16 cellular contexts compared by ENCODE assay signal in genomic region chr11:8011981-8012444, GRCh38. TPM values are rescaled to one million over a fixed set of nuclear protein-coding genes. Genes with fewer than 3 reads are reported as not detected.
A peak's percentile ranks its signal among the peaks of the same experiment; 100 is the strongest.
DNase-seq lines count a peak whose midpoint lies in the region; ATAC-seq and TF ChIP-seq lines count a peak whose summit lies in the region.
"Had no signal": no experiment of that assay in that cellular context is flagged by ENCODE, and none has a peak within 500 bp of the region (broad histone marks: within the 10 kb centered on the region; RNA-seq: fewer than 3 reads in every experiment).

No MANE protein-coding gene starts in this region.

- peaks cover 9% of the 10 kb centered on the region for H3K4me1 ChIP-seq in mammary epithelial cell (ENCODE audit: insufficient read depth, low read length)

- DNase-seq in AG08395 (ENCODE audit: low spot score) (peak; percentile 88), HCEC 1CT (peak; percentile 84), mammary epithelial cell (peak; percentile 83), kidney glomerular epithelial cell (lab: John Stamatoyannopoulos, UW) (peak; percentile 98), SK-N-DZ (ENCODE audit: low spot score) (no peak)
- no peak for DNase-seq in activated effector memory CD4-positive, alpha-beta T cell treated with Interleukin-2 at 50 U/mL for 16 hours
- DNase-seq: activated naive CD8-positive, alpha-beta T cell treated with anti-CD3 and anti-CD28 coated beads for 36 hours; naive thymus-derived CD8-positive, alpha-beta T cell; NCI-H1694; small intestine; T-helper 17 cell; trophoblast cell had no signal

- CTCF ChIA-PET in mammary epithelial cell (lab: Charles Lee; ENCODE audit: low non-redundant PET) = no interaction called here

- no peak for TF ChIP-seq CTCF in mammary epithelial cell (conservative IDR thresholded peaks at IDR 0.05 in 1 of 2, IDR thresholded peaks at IDR 0.05 in 1 of 2; ENCODE audit: extremely low read depth in 1 of 2, insufficient read depth in 1 of 2, low read depth in 1 of 2, low read length in 2 of 2)

- in situ Hi-C loops in mammary epithelial cell (cut with MboI; ENCODE audit: low sequenced_read_pairs in 2 of 2) = no loop called here

- no peaks in the 10 kb centered on the region for H3K27me3 ChIP-seq in mammary epithelial cell (ENCODE audit: insufficient read depth, low read length)

- no peak overlapping the region for H3K4me3 ChIP-seq in mammary epithelial cell (replicated peaks in 1 of 3; ENCODE audit: insufficient read depth in 1 of 3, low read depth in 2 of 3, low read length in 3 of 3)
- H3K4me3 ChIP-seq: BLaER1 treated with 17β-estradiol and CSF1 and Interleukin-3, amounts not matched to agents 10 nM and 100 nM had no signal

- WGBS in mammary epithelial cell (ENCODE audit: low coverage, missing lambda C conversion rate) = 17% methylated on average over 3 of the region's 4 CpGs

- H3K9ac ChIP-seq in mammary epithelial cell (ENCODE audit: insufficient read depth, low read length) = no peak overlapping the region
- H3K9ac ChIP-seq: BLaER1 treated with 17β-estradiol and CSF1 and Interleukin-3, amounts not matched to agents 10 nM and 100 nM had no signal

- no peaks in the 10 kb centered on the region for H4K20me1 ChIP-seq in mammary epithelial cell (ENCODE audit: insufficient read depth, low read length)
- H4K20me1 ChIP-seq: BLaER1 treated with 17β-estradiol and CSF1 and Interleukin-3, amounts not matched to agents 10 nM and 100 nM had no signal

- no peaks in the 10 kb centered on the region for H3K79me2 ChIP-seq in mammary epithelial cell (ENCODE audit: insufficient read depth, low read length)

- no peak for ATAC-seq in HG02763 (IDR thresholded peaks at IDR 0.05; ENCODE audit: unreplicated experiment)
- ATAC-seq in HG02623 (IDR thresholded peaks at IDR 0.05; ENCODE audit: unreplicated experiment) = no peak
- ATAC-seq: naive thymus-derived CD8-positive, alpha-beta T cell; T-helper 17 cell had no signal

- no peak overlapping the region for H3K4me2 ChIP-seq in mammary epithelial cell (ENCODE audit: insufficient read depth, low read depth, low read length)

- BruUV-seq in mammary epithelial cell (replicated peaks; lab: Mats Ljungman, UMichigan) = no TSS peak

- no peaks in the 10 kb centered on the region for H3K36me3 ChIP-seq in mammary epithelial cell (ENCODE audit: insufficient read depth, low read length)
- H3K36me3 ChIP-seq: BLaER1 treated with 17β-estradiol and CSF1 and Interleukin-3, amounts not matched to agents 10 nM and 100 nM had no signal

- H2AFZ ChIP-seq in mammary epithelial cell (ENCODE audit: low read depth, low read length) = no peak overlapping the region

- no peaks in the 10 kb centered on the region for H3K9me3 ChIP-seq in mammary epithelial cell (replicated peaks; ENCODE audit: insufficient read depth, low read length)
- H3K9me3 ChIP-seq: BLaER1 treated with 17β-estradiol and CSF1 and Interleukin-3, amounts not matched to agents 10 nM and 100 nM had no signal

- intact Hi-C loops in mammary epithelial cell (cut with micrococcal nuclease) = no loop called here

- H3K27ac ChIP-seq in mammary epithelial cell (ENCODE audit: insufficient read depth, low read depth, low read length) = no peak overlapping the region

- dilution Hi-C loops in mammary epithelial cell (cut with HindIII; ENCODE audit: low sequenced_read_pairs) = no loop called here

RNA-seq across cellular contexts. Expression of gene EIF3F, which starts 24.9 kb away (rescaled TPM):
- total RNA-seq in mammary epithelial cell = 100 to 1,000 TPM; 234 to 399 TPM
- 247 TPM for polyA plus RNA-seq in mammary epithelial cell
- polyA minus RNA-seq in mammary epithelial cell = 345 TPM
- 348 and 349 TPM in 2 replicates for polyA plus RNA-seq in SK-N-DZ (2014; cell fraction: cytosol; rRNA removed)
- polyA plus RNA-seq in SK-N-DZ (2014; cell fraction: nucleus; rRNA removed) = 185 and 339 TPM in 2 replicates

RNA-seq across cellular contexts. Expression of gene NLRP10, which starts 46.8 kb away (rescaled TPM):
- total RNA-seq in mammary epithelial cell = 10 to 100 TPM in 1 of 2 donors, 1 to 10 TPM in 1; 9.2 to 18.0 TPM
- 4.9 TPM for polyA plus RNA-seq in mammary epithelial cell
- 27.5 TPM for polyA minus RNA-seq in mammary epithelial cell
- not detected in 2 replicates for polyA plus RNA-seq in SK-N-DZ (2014; cell fraction: cytosol; rRNA removed)
- polyA plus RNA-seq in SK-N-DZ (2014; cell fraction: nucleus; rRNA removed) = not detected in 2 replicates
- total RNA-seq: activated CD8-positive, alpha-beta memory T cell treated with anti-CD3 and anti-CD28 coated beads for 36 hours; activated naive CD8-positive, alpha-beta T cell treated with anti-CD3 and anti-CD28 coated beads for 36 hours; naive thymus-derived CD8-positive, alpha-beta T cell; T-helper 17 cell had no signal
- polyA plus RNA-seq: naive thymus-derived CD8-positive, alpha-beta T cell; small intestine had no signal

Comparison
In these comparisons a context has a peak if more than half of its experiments do, and no peak if none do; other contexts are left out.
1. DNase-seq: peak in AG08395 (single experiment), HCEC 1CT (single experiment), mammary epithelial cell (single experiment) and kidney glomerular epithelial cell (single experiment); none in SK-N-DZ (single experiment) and activated effector memory CD4-positive, alpha-beta T cell treated with Interleukin-2 at 50 U/mL for 16 hours (single experiment).